ENCODE assay signal across 24 cellular contexts in genomic region chr11:45296085-45296484, GRCh38. TPM values are rescaled to one million over a fixed set of nuclear protein-coding genes. Genes with fewer than 3 reads are reported as not detected.
DNase-seq lines count a peak whose midpoint lies in the region; ATAC-seq, FAIRE-seq and TF ChIP-seq lines count a peak whose summit lies in the region.
"Had no signal": no experiment of that assay in that cellular context is flagged by ENCODE, and none has a peak within 500 bp of the region (broad histone marks: within the 10 kb centered on the region; RNA-seq: fewer than 3 reads in every experiment).

No MANE protein-coding gene starts in this region.

- no peaks in the 10 kb centered on the region for H3K9me3 ChIP-seq in BLaER1
- H3K9me3 ChIP-seq in GM12878 (replicated peaks; ENCODE audit: control insufficient read depth, insufficient read depth, low read length), result no peaks in the 10 kb centered on the region
- H3K9me3 ChIP-seq: BE2C had no signal

- no peak for TF ChIP-seq POLR2A in GM12878 (IDR thresholded peaks at IDR 0.05; ENCODE audit: low read depth, low read length)

- BruUV-seq in GM12878 (replicated peaks; lab: Mats Ljungman, UMichigan), result no TSS peak

- H3K4me3 Mint-ChIP-seq in stimulated activated naive B cell treated with anti-CD40 and anti-IgM and Interleukin-4, amounts not matched to agents 10 μg/mL and 1 μg/mL and 100 μg/mL, for 72 hours, result no peak overlapping the region
- H3K4me3 Mint-ChIP-seq: CD4-positive, alpha-beta memory T cell had no signal

- H3K36me3 ChIP-seq in BLaER1 (no peaks in the 10 kb centered on the region), GM12878 (ENCODE audit: control insufficient read depth in 2 of 2, insufficient read depth in 2 of 2, low read length in 1 of 2) (no peaks in the 10 kb centered on the region)
- H3K36me3 ChIP-seq: BE2C had no signal

- no peak overlapping the region for H2AFZ ChIP-seq in GM12878 (ENCODE audit: control insufficient read depth, low read depth, low read length)
- H2AFZ ChIP-seq: GM23248 had no signal

- peak; percentile 39; the same call in 1 of the 3 replicates for ATAC-seq in GM12878
- ATAC-seq in stimulated activated naive B cell treated with anti-CD40 and anti-IgM and Interleukin-4, amounts not matched to agents 10 μg/mL and 1 μg/mL and 100 μg/mL, for 72 hours (replicated peaks), result peak; percentile 64 to 78

- intact Hi-C loops in GM12878 (cut with micrococcal nuclease; ENCODE audit: unreplicated experiment), result no loop called here

- H3K36me3 Mint-ChIP-seq in stimulated activated naive B cell treated with anti-CD40 and anti-IgM and Interleukin-4, amounts not matched to agents 10 μg/mL and 1 μg/mL and 100 μg/mL, for 72 hours, result no peaks in the 10 kb centered on the region
- H3K36me3 Mint-ChIP-seq: CD4-positive, alpha-beta memory T cell had no signal

- H3K79me2 ChIP-seq in GM12878 (ENCODE audit: control insufficient read depth, insufficient read depth, low read length), result no peaks in the 10 kb centered on the region

- H3K27ac Mint-ChIP-seq in stimulated activated naive B cell treated with anti-CD40 and anti-IgM and Interleukin-4, amounts not matched to agents 10 μg/mL and 1 μg/mL and 100 μg/mL, for 72 hours, result no peak overlapping the region
- H3K27ac Mint-ChIP-seq: CD4-positive, alpha-beta memory T cell had no signal

- H3K4me3 ChIP-seq in BLaER1, result no peak overlapping the region
- no peak overlapping the region for H3K4me3 ChIP-seq in GM12878
- H3K4me3 ChIP-seq: GM23248 had no signal

- no peak for FAIRE-seq in GM12878 (lab: Jason Lieb, UNC)
- FAIRE-seq: A204.1, GM12892, GM19239, H1 had no signal

- CTCF ChIA-PET in GM12878 (lab: Yijun Ruan, JAX), result no interaction called here

- no peaks in the 10 kb centered on the region for H3K9me3 Mint-ChIP-seq in stimulated activated naive B cell treated with anti-CD40 and anti-IgM and Interleukin-4, amounts not matched to agents 10 μg/mL and 1 μg/mL and 100 μg/mL, for 72 hours
- H3K9me3 Mint-ChIP-seq: CD4-positive, alpha-beta memory T cell had no signal

- H3K4me2 ChIP-seq in BLaER1 (peak overlapping the region; percentile 25), GM12878 (ENCODE audit: control insufficient read depth, insufficient read depth) (no peak overlapping the region)

- peaks cover 20 to 49% of the 10 kb centered on the region in 2 donors for H3K27me3 Mint-ChIP-seq in stimulated activated naive B cell treated with anti-CD40 and anti-IgM and Interleukin-4, amounts not matched to agents 10 μg/mL and 1 μg/mL and 100 μg/mL, for 72 hours

- POLR2A ChIA-PET in GM12878 (lab: Charles Lee), result no interaction called here

- H3K4me1 ChIP-seq in BLaER1 (peaks cover 18% of the 10 kb centered on the region), GM12878 (ENCODE audit: control insufficient read depth, insufficient read depth, low read length) (no peaks in the 10 kb centered on the region)
- H3K4me1 ChIP-seq: BE2C had no signal

- RAD21 ChIA-PET in GM12878 (lab: Charles Lee; ENCODE audit: unreplicated experiment), result no interaction called here

- in situ Hi-C loops in GM12878 (cut with MboI) (no loop called here), ACHN (cut with HindIII; ENCODE audit: low pct_ligation_motif_present, low pct_unique_long_range_greater_than_20kb, low sequenced_read_pairs) (no loop called here)

- no peak for TF ChIP-seq CTCF in GM12878 (IDR thresholded peaks at IDR 0.05 in 2 of 3, conservative IDR thresholded peaks at IDR 0.05 in 1 of 3; ENCODE audit: control insufficient read depth in 2 of 3, extremely low read depth in 1 of 3, insufficient read depth in 1 of 3, low read depth in 3 of 3, low read length in 3 of 3)

- H3K9ac ChIP-seq in BLaER1 (no peak overlapping the region), GM12878 (ENCODE audit: control insufficient read depth, insufficient read depth, low read length) (no peak overlapping the region)
- H3K9ac ChIP-seq: GM23248 had no signal

- H3K27me3 ChIP-seq in BLaER1 (no peaks in the 10 kb centered on the region), GM12878 (replicated peaks in 1 of 2; ENCODE audit: control insufficient read depth in 2 of 2, insufficient read depth in 2 of 2, low read length in 1 of 2) (no peaks in the 10 kb centered on the region)
- H3K27me3 ChIP-seq: BE2C had no signal

- H4K20me1 ChIP-seq in BLaER1 (no peaks in the 10 kb centered on the region), GM12878 (ENCODE audit: control insufficient read depth, insufficient read depth) (no peaks in the 10 kb centered on the region)

- SMC1A ChIA-PET in GM12878 (lab: Charles Lee; ENCODE audit: uncharacterized antibody, unreplicated experiment), result no interaction called here

- peaks cover 16 to 23% of the 10 kb centered on the region in 2 donors for H3K4me1 Mint-ChIP-seq in stimulated activated naive B cell treated with anti-CD40 and anti-IgM and Interleukin-4, amounts not matched to agents 10 μg/mL and 1 μg/mL and 100 μg/mL, for 72 hours
- H3K4me1 Mint-ChIP-seq: CD4-positive, alpha-beta memory T cell had no signal

- no peak for TF ChIP-seq RAD21 in GM12878 (IDR thresholded peaks at IDR 0.05; ENCODE audit: insufficient read depth, low read depth, low read length)

- no peak overlapping the region for H3K27ac ChIP-seq in BLaER1
- H3K27ac ChIP-seq in GM12878 (ENCODE audit: control insufficient read depth, insufficient read depth), result no peak overlapping the region
- H3K27ac ChIP-seq: 22Rv1, GM23248 had no signal

- 13% methylated on average over 3 of the region's 3 CpGs for WGBS in GM12878 (ENCODE audit: insufficient coverage, insufficient replicate concordance, low lambda C conversion rate, missing lambda C conversion rate)

- TF ChIP-seq EP300 in GM12878 (IDR thresholded peaks at IDR 0.05; ENCODE audit: borderline replicate concordance in 1 of 2, control insufficient read depth in 1 of 2, low read depth in 2 of 2, low read length in 2 of 2), result no peak

- no peak for DNase-seq in GM12878 (ENCODE audit: low read depth, low spot score)
- DNase-seq in stimulated activated naive B cell treated with anti-CD40 and anti-IgM and Interleukin-4, amounts not matched to agents 10 μg/mL and 1 μg/mL and 100 μg/mL, for 72 hours, result no peak
- DNase-seq in RPMI8226, result no peak
- no peak for DNase-seq in ACHN
- DNase-seq in NCI-H82 treated with DMSO at 0.1 percent for 48 hours (lab: John Stamatoyannopoulos, UW; ENCODE audit: unreplicated experiment), result no peak
- DNase-seq: AML-193; BE2C; C1 segment of cervical spinal cord; Calu3; CD4-positive, alpha-beta memory T cell; COR-L47; DMS53; DMS79 treated with DMSO at 0.1 percent for 48 hours; GF-D8; GM23248; H7; HCEC 1CT had no signal

TF ChIP-seq in GM12878, 131 proteins besides CTCF, POLR2A, EP300 and RAD21 (continues in another document):
- TF ChIP-seq TCF7 (IDR thresholded peaks at IDR 0.05; ENCODE audit: borderline replicate concordance) (no peak), FOXM1 (IDR thresholded peaks at IDR 0.05; ENCODE audit: low read depth, low read length) (no peak), ETV6 (conservative IDR thresholded peaks at IDR 0.05 in 1 of 2, IDR thresholded peaks at IDR 0.05 in 1 of 2; ENCODE audit: borderline replicate concordance in 1 of 2, low read depth in 1 of 2) (no peak), CBX3 (IDR thresholded peaks at IDR 0.05; ENCODE audit: borderline replicate concordance, low read depth) (no peak), NFIC (IDR thresholded peaks at IDR 0.05; ENCODE audit: low read depth, low read length) (no peak), ZBTB4 (CRISPR knock-in tag; IDR thresholded peaks at IDR 0.05) (no peak), EED (IDR thresholded peaks at IDR 0.05; ENCODE audit: low read depth) (no peak), CHD1 (IDR thresholded peaks at IDR 0.05; ENCODE audit: low read depth, low read length) (no peak), HDGF (IDR thresholded peaks at IDR 0.05) (no peak), ZNF384 (IDR thresholded peaks at IDR 0.05; ENCODE audit: borderline replicate concordance, low read depth, low read length) (no peak), YY1 (IDR thresholded peaks at IDR 0.05; ENCODE audit: low read depth, low read length) (no peak), TARDBP (IDR thresholded peaks at IDR 0.05; ENCODE audit: borderline replicate concordance) (no peak)

RNA-seq across cellular contexts. Expression of gene SYT13, which starts 9.9 kb away (rescaled TPM):
- total RNA-seq in GM12878 (2013; cell fraction: nucleolus; rRNA removed), result not detected in 2 replicates
- total RNA-seq in GM12878 (2014; rRNA removed) (not detected in 2 replicates), GM12878 (2014; rRNA removed; fragmentation: Illumina TruSeq; extraction: Trizol) (not detected in 2 replicates), GM12878 (2021) (not detected in 2 replicates)
- not detected for polyA plus RNA-seq in GM12878 (2011; ENCODE audit: low read depth)
- polyA plus RNA-seq in GM12878 (2011; rRNA removed) (not detected in 2 replicates), GM12878 (2014; fragmentation: Illumina TruSeq; extraction: Trizol) (not detected in 2 replicates), GM12878 (2014; fragmentation: Nextera tagmentation; extraction: Ambion mirVana) (not detected), GM12878 (2014; rRNA removed) (not detected in 2 replicates), GM12878 (2016; fragmentation: Nextera tagmentation; extraction: Ambion mirVana) (not detected)
- polyA plus RNA-seq in GM12878 (2011; cell fraction: cytosol; rRNA removed), result not detected in 2 replicates
- polyA plus RNA-seq in GM12878 (2011; cell fraction: nucleus; rRNA removed), result not detected in 2 replicates
- not detected in 2 replicates for polyA plus RNA-seq in GM12878 (2012)
- not detected in 2 replicates for polyA minus RNA-seq in GM12878 (2011; rRNA and poly(A)+ RNA removed)
- not detected in 2 replicates for polyA minus RNA-seq in GM12878 (2011; cell fraction: cytosol; rRNA and poly(A)+ RNA removed)
- not detected in 2 replicates for polyA minus RNA-seq in GM12878 (2011; cell fraction: nucleus; rRNA and poly(A)+ RNA removed)
- total RNA-seq: CD4-positive, alpha-beta memory T cell; G401; GM23248 had no signal
- polyA plus RNA-seq: CD4-positive, alpha-beta memory T cell; GM23248 had no signal
